In the genomic region with DNA sequence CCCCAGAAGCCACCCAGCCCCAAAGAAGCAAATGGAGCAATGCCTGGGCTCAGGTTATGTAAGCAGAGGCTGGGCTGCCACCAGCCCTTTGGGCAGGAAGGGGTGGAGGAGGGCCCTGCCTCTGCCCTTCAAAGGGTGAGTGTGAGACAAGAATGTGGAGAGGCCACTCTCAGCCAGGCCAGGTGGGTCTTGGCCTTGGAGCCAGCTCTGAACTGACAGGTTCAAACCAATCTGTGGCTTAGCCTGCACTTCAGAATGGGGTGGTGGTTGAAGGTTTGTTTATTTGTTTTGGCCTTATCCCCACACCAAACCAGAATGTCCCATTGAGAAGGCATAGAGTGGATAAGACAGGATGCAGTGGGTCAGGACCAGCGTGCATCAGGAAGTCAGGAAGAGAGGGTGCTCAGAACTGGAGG, we compare ENCODE assay signal across 15 cellular contexts. TPM values are rescaled to one million over a fixed set of nuclear protein-coding genes. Genes with fewer than 3 reads are reported as not detected.
DNase-seq lines count a peak whose midpoint lies in the region; ATAC-seq, FAIRE-seq and TF ChIP-seq lines count a peak whose summit lies in the region.
"Had no signal": no experiment of that assay in that cellular context is flagged by ENCODE, and none has a peak within 500 bp of the region (broad histone marks: within the 10 kb centered on the region; RNA-seq: fewer than 3 reads in every experiment).

No MANE protein-coding gene starts in this region.

- no peak overlapping the region for H3K4ac ChIP-seq in H1 (replicated peaks; ENCODE audit: insufficient read length, low read depth, low read length)

- no peaks in the 10 kb centered on the region for H3K79me1 ChIP-seq in H1 (ENCODE audit: low read depth, low read length)

- no peak for FAIRE-seq in H1 (lab: Jason Lieb, UNC)
- no peak for FAIRE-seq in pancreas (lab: Jason Lieb, UNC)
- FAIRE-seq: G401.6 had no signal

- no peak for TF ChIP-seq EP300 in H1 (IDR thresholded peaks at IDR 0.05; ENCODE audit: borderline replicate concordance in 1 of 2, low read depth in 2 of 2, low read length in 2 of 2)
- no peak for TF ChIP-seq EP300 in ovary (IDR thresholded peaks at IDR 0.05)

- H3K27ac ChIP-seq in H1 (ENCODE audit: low read depth, low read length) (no peak overlapping the region), pancreas (peak overlapping the region in 3 of 4 donors; percentile 34 to 53 (median 48)), ovary (no peak overlapping the region)
- H3K27ac ChIP-seq: colonic mucosa, SK-N-MC had no signal

- H3K79me2 ChIP-seq in H1 (ENCODE audit: control insufficient read depth in 1 of 2, insufficient read depth in 2 of 2, low read length in 2 of 2), result no peaks in the 10 kb centered on the region

- H3K56ac ChIP-seq in H1 (replicated peaks; ENCODE audit: insufficient read length, low read depth, low read length), result no peak overlapping the region

- H3K23me2 ChIP-seq in H1 (ENCODE audit: low read depth, low read length), result peaks cover 1% of the 10 kb centered on the region; the same call in 1 of the 2 replicates

- peaks cover 4% of the 10 kb centered on the region for H3K9me3 Mint-ChIP-seq in mesothelial cell of epicardium
- H3K9me3 Mint-ChIP-seq: activated naive CD4-positive, alpha-beta T cell treated with anti-CD3 and anti-CD28 coated beads, Interleukin-2, amount 50 U/mL, for 24 hours had no signal

- H2BK5ac ChIP-seq in H1 (ENCODE audit: low read depth, low read length), result no peak overlapping the region

- H3K4me1 ChIP-seq in H1 (replicated peaks in 1 of 4; ENCODE audit: control insufficient read depth in 3 of 4, insufficient read depth in 4 of 4, low read length in 3 of 4) (0 out of 7 replicates have a peak, but pooled peaks cover 0 to 2% (median 0%) of the 10 kb centered on the region in 4 experiments), pancreas (peaks cover 0 to 21% (median 13%) of the 10 kb centered on the region in 3 donors), ovary (ENCODE audit: insufficient read depth) (no peaks in the 10 kb centered on the region)
- H3K4me1 ChIP-seq: BE2C had no signal

- no peak overlapping the region for H3K18ac ChIP-seq in H1 (ENCODE audit: extremely low read depth, low read length)

- H3K27me3 Mint-ChIP-seq in mesothelial cell of epicardium (ENCODE audit: low read depth), result peaks cover 7% of the 10 kb centered on the region

- no peak overlapping the region for H4K91ac ChIP-seq in H1 (replicated peaks; ENCODE audit: insufficient read length, low read length)

- H3K4me2 ChIP-seq in H1 (ENCODE audit: insufficient read depth in 1 of 2, low read depth in 2 of 2, low read length in 2 of 2), result no peak overlapping the region

- 0 out of 2 replicates have a peak overlapping the region, but pooled peaks have one; percentile 17 for H4K8ac ChIP-seq in H1 (ENCODE audit: extremely low read depth, insufficient read depth, low read length)

- no peak for TF ChIP-seq CTCF in H1 (IDR thresholded peaks at IDR 0.05; ENCODE audit: control extremely low read depth in 1 of 3, insufficient read depth in 1 of 3, low read depth in 1 of 3, low read length in 3 of 3)
- TF ChIP-seq CTCF in pancreas (IDR thresholded peaks at IDR 0.05), result no peak
- no peak for TF ChIP-seq CTCF in mesothelial cell of epicardium (IDR thresholded peaks at IDR 0.05; ENCODE audit: unreplicated experiment)
- no peak for TF ChIP-seq CTCF in ovary (IDR thresholded peaks at IDR 0.05)

- H2BK12ac ChIP-seq in H1 (ENCODE audit: low read depth, low read length), result no peak overlapping the region

- ATAC-seq in pancreas, result peak; percentile 35 to 81 (median 74)
- ATAC-seq in HG03354 (IDR thresholded peaks at IDR 0.05; ENCODE audit: poor library complexity, severe bottlenecking, unreplicated experiment), result no peak

- H2AFZ ChIP-seq in H1 (ENCODE audit: low read length), result no peak overlapping the region

- CTCF ChIA-PET in H1 (lab: Charles Lee; ENCODE audit: partially characterized antibody), result interaction anchor here (1.0 to 9.9 kb wide), 6 partner anchors 11 to 71 kb away, joined by 3 to 122 read pairs (median 29); partner anchors contain the start of gene C1orf116

- no peak overlapping the region for H3K23ac ChIP-seq in H1 (ENCODE audit: insufficient read length)

- H3K27me3 ChIP-seq in H1 (replicated peaks in 1 of 4; ENCODE audit: control insufficient read depth in 3 of 4, extremely low read depth in 1 of 4, insufficient read depth in 3 of 4, low read length in 3 of 4) (no peaks in the 10 kb centered on the region; a peak in 1 of 7 replicates), pancreas (no peaks in the 10 kb centered on the region), ovary (no peaks in the 10 kb centered on the region)
- H3K27me3 ChIP-seq: colonic mucosa had no signal

- no peak overlapping the region for H2AK5ac ChIP-seq in H1 (ENCODE audit: low read depth, low read length)

- H3K9ac ChIP-seq in H1 (replicated peaks in 1 of 4; ENCODE audit: extremely low read depth in 1 of 4, low read depth in 3 of 4, low read length in 3 of 4), result no peak overlapping the region

- no peak for TF ChIP-seq RAD21 in H1 (IDR thresholded peaks at IDR 0.05 in 1 of 2, conservative IDR thresholded peaks at IDR 0.05 in 1 of 2; ENCODE audit: low read depth in 2 of 2, low read length in 2 of 2)

- no peak overlapping the region for H4K5ac ChIP-seq in H1 (ENCODE audit: insufficient read length, low read depth, low read length)

- TF ChIP-seq POLR2A in H1 (IDR thresholded peaks at IDR 0.05; ENCODE audit: control extremely low read depth in 1 of 2, low read depth in 2 of 2, low read length in 2 of 2) (no peak), ovary (IDR thresholded peaks at IDR 0.05) (no peak)

- peak; percentile 96 for DNase-seq in DMS53 (lab: John Stamatoyannopoulos, UW)
- peak; percentile 91 for DNase-seq in NCI-H2029 treated with DMSO at 0.1 percent for 48 hours (lab: John Stamatoyannopoulos, UW)
- no peak for DNase-seq in H1 (ENCODE audit: low read depth in 1 of 2, low spot score in 2 of 2)
- DNase-seq in pancreas, result peak in 4 of 6 donors; percentile 33 to 56 (median 46)
- DNase-seq in activated effector memory CD4-positive, alpha-beta T cell treated with anti-CD3 and anti-CD28 coated beads, Interleukin-2, amount 50 U/mL, for 16 hours, result no peak
- no peak for DNase-seq in mesothelial cell of epicardium (ENCODE audit: low spot score in 2 of 2, unreplicated experiment in 2 of 2)
- no peak for DNase-seq in ovary
- DNase-seq: BE2C; colonic mucosa; NCI-H187; stimulated activated CD4-positive, alpha-beta T cell treated with anti-CD3 and anti-CD28 coated beads, Interleukin-2, amount 100 ng/mL, for 24 hours had no signal

- no peak overlapping the region for H3K4me3 ChIP-seq in H1 (ENCODE audit: extremely low read depth in 1 of 4, insufficient read depth in 2 of 4, low read depth in 3 of 4, low read length in 4 of 4)
- H3K4me3 ChIP-seq in pancreas, result no peak overlapping the region
- H3K4me3 ChIP-seq in ovary, result no peak overlapping the region
- H3K4me3 ChIP-seq: colonic mucosa, SK-N-MC had no signal

- POLR2A ChIA-PET in H1 (lab: Charles Lee; ENCODE audit: partially characterized antibody), result no interaction called here

- H2BK120ac ChIP-seq in H1 (replicated peaks; ENCODE audit: low read depth, low read length), result no peak overlapping the region

- H2BK20ac ChIP-seq in H1 (ENCODE audit: low read length), result no peak overlapping the region

- H4K20me1 ChIP-seq in H1 (replicated peaks in 1 of 2; ENCODE audit: control insufficient read depth in 1 of 2, insufficient read depth in 2 of 2, low read length in 2 of 2), result peaks cover 0 to 3% of the 10 kb centered on the region in 2 experiments

- H3K36me3 Mint-ChIP-seq in mesothelial cell of epicardium, result peaks cover 3% of the 10 kb centered on the region
- H3K36me3 Mint-ChIP-seq: activated naive CD4-positive, alpha-beta T cell treated with anti-CD3 and anti-CD28 coated beads, Interleukin-2, amount 50 U/mL, for 24 hours had no signal

- H3K36me3 ChIP-seq in H1 (ENCODE audit: control insufficient read depth in 2 of 4, insufficient read depth in 4 of 4, low read length in 3 of 4) (no peaks in the 10 kb centered on the region), pancreas (no peaks in the 10 kb centered on the region), ovary (no peaks in the 10 kb centered on the region)
- H3K36me3 ChIP-seq: BE2C, colonic mucosa had no signal

- no peak overlapping the region for H3K14ac ChIP-seq in H1 (ENCODE audit: insufficient read length)

- H3K4me1 Mint-ChIP-seq in mesothelial cell of epicardium, result peaks cover 22% of the 10 kb centered on the region

- whole genome bisulfite sequencing in H1 (ENCODE audit: extremely low coverage in 1 of 2, insufficient coverage in 1 of 2, insufficient read length in 1 of 2, insufficient replicate concordance in 2 of 2, low coverage in 1 of 2, low lambda C conversion rate in 2 of 2, missing lambda C conversion rate in 1 of 2), 2 experiments, result 82% methylated on average over 1 of the region's 1 CpG; no CpG with 5 or more reads in 1 of the 2 experiments
- WGBS in pancreas, 2 donors, result 17 to 22% methylated on average over 1 of the region's 1 CpG
- 71 to 90% (median 76%) methylated on average over 1 of the region's 1 CpG for WGBS in ovary, 3 donors

- intact Hi-C loops in pancreas (cut with DNase I) (no loop called here), ovary (cut with DNase I) (no loop called here)

- no peak overlapping the region for H3K4me3 Mint-ChIP-seq in mesothelial cell of epicardium
- H3K4me3 Mint-ChIP-seq: activated naive CD4-positive, alpha-beta T cell treated with anti-CD3 and anti-CD28 coated beads, Interleukin-2, amount 50 U/mL, for 24 hours had no signal

- no peak overlapping the region for H2BK15ac ChIP-seq in H1 (ENCODE audit: low read length)

- H3K9me3 ChIP-seq in H1 (ENCODE audit: insufficient read depth in 2 of 2, low read depth in 1 of 2, low read length in 1 of 2) (no peaks in the 10 kb centered on the region), pancreas (no peaks in the 10 kb centered on the region), ovary (no peaks in the 10 kb centered on the region)
- H3K9me3 ChIP-seq: BE2C, colonic mucosa had no signal

- no peak overlapping the region for H3K27ac Mint-ChIP-seq in mesothelial cell of epicardium
- H3K27ac Mint-ChIP-seq: activated naive CD4-positive, alpha-beta T cell treated with anti-CD3 and anti-CD28 coated beads, Interleukin-2, amount 50 U/mL, for 24 hours had no signal

RNA-seq across cellular contexts. Expression of gene C1orf116, which starts 29.8 kb away (rescaled TPM):
- 3.8 and 3.9 TPM in 2 replicates for total RNA-seq in H1 (2021; fragmentation: NEBNext Ultra II Directional; extraction: Animal tissue kit (Norgen Biotek cat#: 25700))
- 1.7 and 2.2 TPM in 2 replicates for polyA plus RNA-seq in H1 (2011; rRNA removed)
- polyA plus RNA-seq in H1 (2011; cell fraction: cytosol; rRNA removed), result 1.1 TPM
- polyA plus RNA-seq in H1 (2011; cell fraction: nucleus; rRNA removed), result 2.6 TPM
- polyA plus RNA-seq in H1 (2012, experiment 1 of 2), result 3.0 to 3.3 TPM (median 3.2 TPM) in 4 replicates
- polyA plus RNA-seq in H1 (2012, experiment 2 of 2), result 2.9 TPM
- polyA plus RNA-seq in H1 (2013, experiment 1 of 2), result 2.7 TPM
- polyA plus RNA-seq in H1 (2013, experiment 2 of 2), result 2.8 TPM
- 2.0 and 2.4 TPM in 2 replicates for polyA minus RNA-seq in H1 (2011; rRNA and poly(A)+ RNA removed)
- 1.8 TPM for polyA minus RNA-seq in H1 (2011; cell fraction: cytosol; rRNA and poly(A)+ RNA removed)
- 3.3 TPM for polyA minus RNA-seq in H1 (2011; cell fraction: nucleus; rRNA and poly(A)+ RNA removed)
- total RNA-seq in pancreas, result 10 to 100 TPM in 4 of 6 donors, 1 to 10 TPM in 2; 7.8 to 26.9 (median 10.1) TPM
- 10 to 100 TPM in 1 of 2 donors, 1 to 10 TPM in 1; 9.4 to 11.7 TPM for polyA plus RNA-seq in pancreas
- 0.44 to 0.67 TPM (median 0.57 TPM) in 3 replicates for total RNA-seq in mesothelial cell of epicardium
- 1 to 10 TPM in 2 of 7 donors, under 1 TPM in 3, not detected in 2; 0.10 to 1.6 (median 0.72) TPM for total RNA-seq in ovary
- polyA plus RNA-seq in ovary, result under 1 TPM; 0.02 to 0.07 TPM

RNA-seq across cellular contexts. Expression of gene FCAMR, which starts 32.5 kb away (rescaled TPM):
- not detected in 2 replicates for total RNA-seq in H1 (2021; fragmentation: NEBNext Ultra II Directional; extraction: Animal tissue kit (Norgen Biotek cat#: 25700))
- polyA plus RNA-seq in H1 (2011; rRNA removed), result not detected in 2 replicates
- not detected for polyA plus RNA-seq in H1 (2011; cell fraction: cytosol; rRNA removed)
- not detected for polyA plus RNA-seq in H1 (2011; cell fraction: nucleus; rRNA removed)
- not detected in 4 replicates for polyA plus RNA-seq in H1 (2012, experiment 1 of 2)
- not detected for polyA plus RNA-seq in H1 (2012, experiment 2 of 2)
- not detected for polyA plus RNA-seq in H1 (2013, experiment 1 of 2)
- polyA plus RNA-seq in H1 (2013, experiment 2 of 2), result not detected
- not detected in 2 replicates for polyA minus RNA-seq in H1 (2011; rRNA and poly(A)+ RNA removed)
- not detected for polyA minus RNA-seq in H1 (2011; cell fraction: cytosol; rRNA and poly(A)+ RNA removed)
- not detected for polyA minus RNA-seq in H1 (2011; cell fraction: nucleus; rRNA and poly(A)+ RNA removed)
- total RNA-seq in pancreas, result not detected
- polyA plus RNA-seq in pancreas, result not detected
- total RNA-seq in mesothelial cell of epicardium, result not detected in 3 replicates
- not detected for total RNA-seq in ovary
- not detected for polyA plus RNA-seq in ovary

RNA-seq across cellular contexts. Expression of gene YOD1, which starts 48.3 kb away (rescaled TPM):
- total RNA-seq in H1 (2021; fragmentation: NEBNext Ultra II Directional; extraction: Animal tissue kit (Norgen Biotek cat#: 25700)), result 11.8 TPM in 2 replicates
- polyA plus RNA-seq in H1 (2011; rRNA removed) (1.1 and 1.9 TPM in 2 replicates), pancreas (1 to 10 TPM; 1.1 to 2.4 TPM), ovary (1 to 10 TPM; 2.2 to 3.5 TPM)
- 2.5 TPM for polyA plus RNA-seq in H1 (2011; cell fraction: cytosol; rRNA removed)
- polyA plus RNA-seq in H1 (2011; cell fraction: nucleus; rRNA removed), result 1.4 TPM
- 2.8 to 6.8 TPM (median 3.8 TPM) in 4 replicates for polyA plus RNA-seq in H1 (2012, experiment 1 of 2)
- polyA plus RNA-seq in H1 (2012, experiment 2 of 2), result 0.34 TPM
- polyA plus RNA-seq in H1 (2013, experiment 1 of 2), result 5.9 TPM
- polyA plus RNA-seq in H1 (2013, experiment 2 of 2), result 5.5 TPM
- 4.0 and 5.6 TPM in 2 replicates for polyA minus RNA-seq in H1 (2011; rRNA and poly(A)+ RNA removed)
- 4.0 TPM for polyA minus RNA-seq in H1 (2011; cell fraction: cytosol; rRNA and poly(A)+ RNA removed)
- polyA minus RNA-seq in H1 (2011; cell fraction: nucleus; rRNA and poly(A)+ RNA removed), result 17.4 TPM
- total RNA-seq in pancreas (1 to 10 TPM; 1.8 to 4.0 (median 2.3) TPM), mesothelial cell of epicardium (9.6 to 10.3 TPM (median 10.1 TPM) in 3 replicates), ovary (1 to 10 TPM; 4.7 to 8.4 (median 6.3) TPM)

RNA-seq across cellular contexts. Expression of gene PFKFB2, which starts 50.3 kb away (rescaled TPM):
- 17.8 and 19.1 TPM in 2 replicates for total RNA-seq in H1 (2021; fragmentation: NEBNext Ultra II Directional; extraction: Animal tissue kit (Norgen Biotek cat#: 25700))
- polyA plus RNA-seq in H1 (2011; rRNA removed) (5.5 and 6.7 TPM in 2 replicates), pancreas (10 to 100 TPM in 1 of 2 donors, 1 to 10 TPM in 1; 8.0 to 28.5 TPM), ovary (1 to 10 TPM; 3.0 to 7.7 TPM)
- polyA plus RNA-seq in H1 (2011; cell fraction: cytosol; rRNA removed), result 8.2 TPM
- 7.2 TPM for polyA plus RNA-seq in H1 (2011; cell fraction: nucleus; rRNA removed)
- 7.9 to 11.8 TPM (median 9.3 TPM) in 4 replicates for polyA plus RNA-seq in H1 (2012, experiment 1 of 2)
- polyA plus RNA-seq in H1 (2012, experiment 2 of 2), result 0.58 TPM
- polyA plus RNA-seq in H1 (2013, experiment 1 of 2), result 6.2 TPM
- polyA plus RNA-seq in H1 (2013, experiment 2 of 2), result 6.1 TPM
- 14.8 and 16.5 TPM in 2 replicates for polyA minus RNA-seq in H1 (2011; rRNA and poly(A)+ RNA removed)
- 6.5 TPM for polyA minus RNA-seq in H1 (2011; cell fraction: cytosol; rRNA and poly(A)+ RNA removed)
- 8.3 TPM for polyA minus RNA-seq in H1 (2011; cell fraction: nucleus; rRNA and poly(A)+ RNA removed)
- total RNA-seq in pancreas (10 to 100 TPM in 3 of 6 donors, 1 to 10 TPM in 3; 4.4 to 19.6 (median 9.9) TPM), mesothelial cell of epicardium (12.5 to 13.6 TPM (median 12.7 TPM) in 3 replicates), ovary (10 to 100 TPM in 2 of 7 donors, 1 to 10 TPM in 5; 5.0 to 11.4 (median 8.7) TPM)

RNA-seq across cellular contexts. Expression of gene PIGR, which starts 56.5 kb away (rescaled TPM):
- total RNA-seq in H1 (2021; fragmentation: NEBNext Ultra II Directional; extraction: Animal tissue kit (Norgen Biotek cat#: 25700)), result not detected in 2 replicates
- not detected in 2 replicates for polyA plus RNA-seq in H1 (2011; rRNA removed)
- polyA plus RNA-seq in H1 (2011; cell fraction: cytosol; rRNA removed), result not detected
- not detected for polyA plus RNA-seq in H1 (2011; cell fraction: nucleus; rRNA removed)
- not detected in 4 replicates for polyA plus RNA-seq in H1 (2012, experiment 1 of 2)
- not detected for polyA plus RNA-seq in H1 (2012, experiment 2 of 2)
- not detected for polyA plus RNA-seq in H1 (2013, experiment 1 of 2)
- polyA plus RNA-seq in H1 (2013, experiment 2 of 2), result not detected
- polyA minus RNA-seq in H1 (2011; rRNA and poly(A)+ RNA removed), result not detected in 2 replicates
- not detected for polyA minus RNA-seq in H1 (2011; cell fraction: cytosol; rRNA and poly(A)+ RNA removed)
- polyA minus RNA-seq in H1 (2011; cell fraction: nucleus; rRNA and poly(A)+ RNA removed), result not detected
- 10 to 100 TPM; 19.3 to 83.4 (median 44.0) TPM for total RNA-seq in pancreas
- 1 to 10 TPM; 7.1 to 8.4 TPM for polyA plus RNA-seq in pancreas
- not detected in 3 replicates for total RNA-seq in mesothelial cell of epicardium
- total RNA-seq in ovary, result 1 to 10 TPM in 3 of 7 donors, under 1 TPM in 3, not detected in 1; 0.10 to 5.3 (median 1.2) TPM
- polyA plus RNA-seq in ovary, result under 1 TPM; 0.04 to 0.07 TPM

Comparison
In these comparisons a context has a peak if more than half of its experiments do, and no peak if none do; other contexts are left out.
1. DNase-seq: peak in DMS53 (single experiment), NCI-H2029 treated with DMSO at 0.1 percent for 48 hours (single experiment) and pancreas (4 of 6); none in H1 (0 of 2), activated effector memory CD4-positive, alpha-beta T cell treated with anti-CD3 and anti-CD28 coated beads, Interleukin-2, amount 50 U/mL, for 16 hours (single experiment), mesothelial cell of epicardium (0 of 2) and ovary (0 of 5).
2. H3K27ac ChIP-seq: peak in pancreas (3 of 4); none in H1 (single experiment) and ovary (0 of 2).